Comparison of ENCODE assay signal across 9 cellular contexts in genomic region chr16:81996664-81997529, GRCh38. TPM values are rescaled to one million over a fixed set of nuclear protein-coding genes. Genes with fewer than 3 reads are reported as not detected.
A peak's percentile ranks its signal among the peaks of the same experiment; 100 is the strongest.
DNase-seq lines count a peak whose midpoint lies in the region; ATAC-seq, FAIRE-seq and TF ChIP-seq lines count a peak whose summit lies in the region.
"Had no signal": no experiment of that assay in that cellular context is flagged by ENCODE, and none has a peak within 500 bp of the region (broad histone marks: within the 10 kb centered on the region; RNA-seq: fewer than 3 reads in every experiment).

No MANE protein-coding gene starts in this region.

- H3K4me3 ChIP-seq in A673 (ENCODE audit: low read depth, low read length, poor library complexity, severe bottlenecking) (no peak overlapping the region), astrocyte (ENCODE audit: insufficient read depth, low read depth, low read length) (peak overlapping the region; percentile 6), left lung (no peak overlapping the region), HAP-1 (no peak overlapping the region), prostate gland (no peak overlapping the region)

- peak; percentile 53 for ATAC-seq in left lung
- ATAC-seq in GM18858 (IDR thresholded peaks at IDR 0.05; ENCODE audit: unreplicated experiment) = no peak
- ATAC-seq in Right ventricle myocardium inferior = no peak

- H3K36me3 ChIP-seq in A673 (ENCODE audit: insufficient read depth, low read length, poor library complexity, severe bottlenecking) = no peaks in the 10 kb centered on the region
- H3K36me3 ChIP-seq in astrocyte (ENCODE audit: insufficient read depth, low read length) = no peaks in the 10 kb centered on the region
- peaks cover 0 to 15% of the 10 kb centered on the region in 2 donors for H3K36me3 ChIP-seq in left lung
- H3K36me3 ChIP-seq in HAP-1 (replicated peaks) = no peaks in the 10 kb centered on the region
- H3K36me3 ChIP-seq in prostate gland = no peaks in the 10 kb centered on the region

- no peak overlapping the region for H3K4me3 Mint-ChIP-seq in astrocyte (ENCODE audit: unreplicated experiment)

- no peaks in the 10 kb centered on the region for H3K9me3 ChIP-seq in A673 (ENCODE audit: low read depth, low read length, poor library complexity, severe bottlenecking)
- H3K9me3 ChIP-seq in astrocyte (ENCODE audit: insufficient read depth, low read depth, low read length) = no peaks in the 10 kb centered on the region
- no peaks in the 10 kb centered on the region for H3K9me3 ChIP-seq in left lung
- no peaks in the 10 kb centered on the region for H3K9me3 ChIP-seq in HAP-1
- H3K9me3 ChIP-seq in prostate gland = no peaks in the 10 kb centered on the region

- BruUV-seq in A673 (replicated peaks; lab: Mats Ljungman, UMichigan) = no TSS peak

- peak overlapping the region; percentile 4 for H2AFZ ChIP-seq in astrocyte (ENCODE audit: low read depth, low read length)

- CTCF ChIA-PET in A673 (lab: Charles Lee) = interaction anchor here (0.6 to 1.0 kb wide), 3 partner anchors 65 to 233 kb away, joined by 3 to 6 read pairs (median 4); no protein-coding TSS in a partner anchor

- H3K27ac Mint-ChIP-seq in astrocyte (ENCODE audit: unreplicated experiment) = peak overlapping the region; percentile 91

- peak; percentile 33; the same call in 1 of the 2 replicates for TF ChIP-seq CTCF in A673 (conservative IDR thresholded peaks at IDR 0.05; ENCODE audit: low read depth, low read length)
- peak; percentile 31 for TF ChIP-seq CTCF in astrocyte (IDR thresholded peaks at IDR 0.05; ENCODE audit: insufficient read depth, low read depth, low read length)
- TF ChIP-seq CTCF in left lung (IDR thresholded peaks at IDR 0.05) = no peak
- TF ChIP-seq CTCF in prostate gland (IDR thresholded peaks at IDR 0.05) = peak in 1 of 4 experiments; percentile 22

- H3K27ac ChIP-seq in A673 (ENCODE audit: low read depth, low read length, poor library complexity, severe bottlenecking) = no peak overlapping the region
- H3K27ac ChIP-seq in astrocyte (ENCODE audit: low read depth, low read length) = peak overlapping the region; percentile 57
- no peak overlapping the region for H3K27ac ChIP-seq in left lung
- H3K27ac ChIP-seq in prostate gland = no peak overlapping the region

- H3K4me1 ChIP-seq in A673 (ENCODE audit: insufficient read depth, low read length, poor library complexity, severe bottlenecking) = no peaks in the 10 kb centered on the region
- peaks cover 14% of the 10 kb centered on the region for H3K4me1 ChIP-seq in astrocyte (ENCODE audit: insufficient read depth, low read length)
- H3K4me1 ChIP-seq in left lung = peaks cover 0 to 12% of the 10 kb centered on the region in 2 donors
- H3K4me1 ChIP-seq in HAP-1 = no peaks in the 10 kb centered on the region
- H3K4me1 ChIP-seq in prostate gland (replicated peaks) = no peaks in the 10 kb centered on the region

- intact Hi-C loops in A673 (cut with micrococcal nuclease; ENCODE audit: unreplicated experiment) = no loop called here
- intact Hi-C loops in left lung (cut with DNase I) = no loop called here
- intact Hi-C loops in prostate gland (cut with DNase I) = no loop called here
- intact Hi-C loops in Right ventricle myocardium inferior (cut with DNase I) = no loop called here

- peaks cover 20% of the 10 kb centered on the region for H3K4me1 Mint-ChIP-seq in astrocyte (ENCODE audit: low read depth, unreplicated experiment)

- WGBS in prostate gland = 62% methylated on average over 11 of the region's 11 CpGs

- no peaks in the 10 kb centered on the region for H3K36me3 Mint-ChIP-seq in astrocyte (ENCODE audit: low read depth, unreplicated experiment)

- H3K4me2 ChIP-seq in astrocyte (ENCODE audit: low read length) = peak overlapping the region; percentile 69

- no peaks in the 10 kb centered on the region for H4K20me1 ChIP-seq in astrocyte (ENCODE audit: insufficient read depth, low read length)

- no peaks in the 10 kb centered on the region for H3K27me3 Mint-ChIP-seq in astrocyte (ENCODE audit: low read depth, unreplicated experiment)

- H3K9ac ChIP-seq in astrocyte (ENCODE audit: low read length) = peak overlapping the region; percentile 11

- peak; percentile 84 for FAIRE-seq in HTR-8/SVneo (lab: Jason Lieb, UNC)
- FAIRE-seq in astrocyte (lab: Jason Lieb, UNC) = peak; percentile 58
- FAIRE-seq: G401.6 had no signal

- in situ Hi-C loops in HAP-1 (cut with MboI; ENCODE audit: low sequenced_read_pairs) = no loop called here

- no peak for TF ChIP-seq POLR2A in prostate gland (IDR thresholded peaks at IDR 0.05)

- no peaks in the 10 kb centered on the region for H3K9me3 Mint-ChIP-seq in astrocyte (ENCODE audit: unreplicated experiment)

- POLR2A ChIA-PET in A673 (lab: Charles Lee; ENCODE audit: low non-redundant PET) = no interaction called here

- H3K27me3 ChIP-seq in A673 (replicated peaks; ENCODE audit: insufficient read depth, low read depth, low read length, poor library complexity) = no peaks in the 10 kb centered on the region
- no peaks in the 10 kb centered on the region for H3K27me3 ChIP-seq in astrocyte (ENCODE audit: insufficient read depth, low read length)
- H3K27me3 ChIP-seq in left lung = no peaks in the 10 kb centered on the region
- H3K27me3 ChIP-seq in HAP-1 (ENCODE audit: low read depth) = no peaks in the 10 kb centered on the region
- H3K27me3 ChIP-seq in prostate gland (replicated peaks; ENCODE audit: insufficient read depth) = no peaks in the 10 kb centered on the region

- H3K79me2 ChIP-seq in astrocyte (ENCODE audit: insufficient read depth, low read length) = no peaks in the 10 kb centered on the region

- DNase-seq in A673 (ENCODE audit: low spot score) = peak; percentile 53
- peak; percentile 53 for DNase-seq in HTR-8/SVneo (ENCODE audit: insufficient read length, low spot score)
- peak; percentile 70 for DNase-seq in astrocyte (ENCODE audit: low read depth)
- DNase-seq in left lung = no peak
- DNase-seq in HAP-1 (ENCODE audit: low spot score in 2 of 2) = no peak
- DNase-seq in prostate gland (ENCODE audit: low spot score) = no peak
- DNase-seq in Right ventricle myocardium inferior (ENCODE audit: missing footprints) = no peak

RNA-seq across cellular contexts. Expression of gene SDR42E1, which starts 14.4 kb away (rescaled TPM):
- total RNA-seq in A673 (2021) = not detected in 2 replicates
- not detected in 2 replicates for total RNA-seq in astrocyte
- total RNA-seq in left lung = 1 to 10 TPM; 8.8 to 9.3 TPM
- 1 to 10 TPM; 5.5 to 7.2 TPM for total RNA-seq in prostate gland
- 0.43 TPM for total RNA-seq in Right ventricle myocardium inferior

RNA-seq across cellular contexts. Expression of gene HSD17B2, which starts 38.2 kb away (rescaled TPM):
- total RNA-seq in A673 (2021) = 3.2 and 4.9 TPM in 2 replicates
- 0.20 TPM in 1 of 2 replicates, not detected in the other for total RNA-seq in astrocyte
- total RNA-seq in left lung = under 1 TPM; 0.55 to 0.86 TPM
- 1 to 10 TPM in 1 of 2 donors, under 1 TPM in 1; 0.80 to 1.0 TPM for total RNA-seq in prostate gland
- total RNA-seq in Right ventricle myocardium inferior = not detected

Comparison
In these comparisons a context has a peak if more than half of its experiments do, and no peak if none do; other contexts are left out.
1. DNase-seq: peak in A673 (single experiment), HTR-8/SVneo (single experiment) and astrocyte (single experiment); none in left lung (0 of 2), HAP-1 (0 of 2), prostate gland (single experiment) and Right ventricle myocardium inferior (single experiment).
2. CTCF ChIP-seq: peak in A673 (single experiment) and astrocyte (single experiment); none in left lung (0 of 2).